In the genomic region with DNA sequence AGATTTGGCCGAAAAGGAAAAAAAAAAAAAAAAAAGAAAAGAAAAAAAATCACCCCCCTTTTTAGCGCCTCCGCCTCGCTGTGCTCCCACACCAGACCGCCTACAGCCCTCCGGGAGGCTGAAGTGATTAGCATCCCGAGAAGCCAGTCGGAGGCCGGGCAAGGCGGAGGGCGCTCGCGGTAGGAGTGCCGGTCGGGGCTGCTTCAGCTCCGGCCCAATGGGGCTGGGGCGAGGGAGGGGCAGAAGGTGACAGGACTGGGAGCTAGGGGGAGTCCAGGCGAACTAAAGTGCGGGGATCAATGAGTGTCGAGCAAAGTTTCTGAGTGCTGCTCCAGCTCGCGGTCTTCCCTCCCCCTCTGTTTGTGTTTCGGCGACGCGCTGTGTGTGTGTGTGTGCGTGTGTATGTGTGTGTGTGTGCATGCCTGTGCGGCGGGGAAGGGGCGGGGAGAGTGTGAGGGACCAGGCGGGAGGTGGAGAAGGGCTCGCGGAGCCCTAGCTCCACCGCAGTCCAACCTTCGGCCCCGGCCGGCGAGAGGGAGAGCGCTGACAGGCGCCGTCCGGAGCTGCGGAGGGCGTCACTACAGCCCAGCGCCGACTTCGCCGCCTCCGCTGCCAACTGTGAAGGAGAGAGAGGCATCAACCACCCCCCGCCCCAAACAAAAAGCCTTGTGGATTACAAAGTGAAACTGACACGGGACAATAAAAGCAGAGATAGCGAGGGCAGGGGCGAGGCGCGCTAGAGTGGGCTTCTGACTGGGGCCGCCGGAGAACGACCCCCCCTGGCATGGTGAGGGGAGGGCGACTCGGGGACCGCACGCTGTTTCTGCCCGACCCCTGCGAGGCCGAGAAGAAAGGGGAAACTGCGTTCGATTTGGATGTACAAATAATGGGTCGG, we compare ENCODE assay signal across 9 cellular contexts. TPM values are rescaled to one million over a fixed set of nuclear protein-coding genes. Genes with fewer than 3 reads are reported as not detected.
DNase-seq lines count a peak whose midpoint lies in the region; ATAC-seq and TF ChIP-seq lines count a peak whose summit lies in the region.
"Had no signal": no experiment of that assay in that cellular context is flagged by ENCODE, and none has a peak within 500 bp of the region (broad histone marks: within the 10 kb centered on the region; RNA-seq: fewer than 3 reads in every experiment).

A gene with protein sequence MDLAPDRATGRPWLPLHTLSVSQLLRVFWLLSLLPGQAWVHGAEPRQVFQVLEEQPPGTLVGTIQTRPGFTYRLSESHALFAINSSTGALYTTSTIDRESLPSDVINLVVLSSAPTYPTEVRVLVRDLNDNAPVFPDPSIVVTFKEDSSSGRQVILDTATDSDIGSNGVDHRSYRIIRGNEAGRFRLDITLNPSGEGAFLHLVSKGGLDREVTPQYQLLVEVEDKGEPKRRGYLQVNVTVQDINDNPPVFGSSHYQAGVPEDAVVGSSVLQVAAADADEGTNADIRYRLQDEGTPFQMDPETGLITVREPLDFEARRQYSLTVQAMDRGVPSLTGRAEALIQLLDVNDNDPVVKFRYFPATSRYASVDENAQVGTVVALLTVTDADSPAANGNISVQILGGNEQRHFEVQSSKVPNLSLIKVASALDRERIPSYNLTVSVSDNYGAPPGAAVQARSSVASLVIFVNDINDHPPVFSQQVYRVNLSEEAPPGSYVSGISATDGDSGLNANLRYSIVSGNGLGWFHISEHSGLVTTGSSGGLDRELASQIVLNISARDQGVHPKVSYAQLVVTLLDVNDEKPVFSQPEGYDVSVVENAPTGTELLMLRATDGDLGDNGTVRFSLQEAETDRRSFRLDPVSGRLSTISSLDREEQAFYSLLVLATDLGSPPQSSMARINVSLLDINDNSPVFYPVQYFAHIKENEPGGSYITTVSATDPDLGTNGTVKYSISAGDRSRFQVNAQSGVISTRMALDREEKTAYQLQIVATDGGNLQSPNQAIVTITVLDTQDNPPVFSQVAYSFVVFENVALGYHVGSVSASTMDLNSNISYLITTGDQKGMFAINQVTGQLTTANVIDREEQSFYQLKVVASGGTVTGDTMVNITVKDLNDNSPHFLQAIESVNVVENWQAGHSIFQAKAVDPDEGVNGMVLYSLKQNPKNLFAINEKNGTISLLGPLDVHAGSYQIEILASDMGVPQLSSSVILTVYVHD (N-terminal part only) (plus strand): TSS at position 280 of the 895 bp plus-strand sequence. CDS start 1,457 bp downstream, outside the sequence.

- CTCF ChIA-PET in activated CD8-positive, alpha-beta memory T cell treated with anti-CD3 and anti-CD28 coated beads, Interleukin-2, amount 10 ng/mL, durations not matched to agents 7 days and 5 days (lab: Charles Lee), result interaction anchor here (0.7 kb wide), 1 partner anchor 765 kb away, joined by 3 read pairs; no protein-coding TSS in a partner anchor

- no peaks in the 10 kb centered on the region for H3K9me3 Mint-ChIP-seq in activated CD8-positive, alpha-beta memory T cell treated with anti-CD3 and anti-CD28 coated beads, Interleukin-2, amount 10 ng/mL, durations not matched to agents 7 days and 5 days (ENCODE audit: low read depth)
- H3K9me3 Mint-ChIP-seq in mesothelial cell of epicardium, result peaks cover 6% of the 10 kb centered on the region
- no peaks in the 10 kb centered on the region for H3K9me3 Mint-ChIP-seq in stimulated activated naive CD8-positive, alpha-beta T cell treated with anti-CD3 and anti-CD28 coated beads, Interleukin-15, amount 100 ng/mL, for 72 hours

- no peaks in the 10 kb centered on the region for H4K20me1 ChIP-seq in BLaER1 treated with 17β-estradiol and CSF1 and Interleukin-3, amounts not matched to agents 10 nM and 100 nM

- H3K27me3 ChIP-seq in BLaER1 treated with 17β-estradiol and CSF1 and Interleukin-3, amounts not matched to agents 10 nM and 100 nM, result peaks cover 11 to 19% (median 17%) of the 10 kb centered on the region in 11 experiments

- peak within 1 kb of the TSS; percentile 39 to 70 (median 62); a peak in 21 of 22 replicates for H3K27ac ChIP-seq in BLaER1 treated with 17β-estradiol and CSF1 and Interleukin-3, amounts not matched to agents 10 nM and 100 nM

- H3K36me3 Mint-ChIP-seq in activated CD8-positive, alpha-beta memory T cell treated with anti-CD3 and anti-CD28 coated beads, Interleukin-2, amount 10 ng/mL, durations not matched to agents 7 days and 5 days, result no peaks in the 10 kb centered on the region
- H3K36me3 Mint-ChIP-seq in mesothelial cell of epicardium, result peaks cover 18% of the 10 kb centered on the region

- H3K4me3 Mint-ChIP-seq in activated CD8-positive, alpha-beta memory T cell treated with anti-CD3 and anti-CD28 coated beads, Interleukin-2, amount 10 ng/mL, durations not matched to agents 7 days and 5 days, result peak within 1 kb of the TSS; percentile 78
- H3K4me3 Mint-ChIP-seq in mesothelial cell of epicardium, result peak within 1 kb of the TSS; percentile 88
- H3K4me3 Mint-ChIP-seq in stimulated activated naive CD8-positive, alpha-beta T cell treated with anti-CD3 and anti-CD28 coated beads, Interleukin-15, amount 100 ng/mL, for 72 hours, result peak within 1 kb of the TSS; percentile 85 to 89

- peak within 1 kb of the TSS; percentile 79 to 95 (median 87) for H3K4me2 ChIP-seq in BLaER1 treated with 17β-estradiol and CSF1 and Interleukin-3, amounts not matched to agents 10 nM and 100 nM

- no peaks in the 10 kb centered on the region for H3K36me3 ChIP-seq in BLaER1 treated with 17β-estradiol and CSF1 and Interleukin-3, amounts not matched to agents 10 nM and 100 nM

- no peak for TF ChIP-seq CTCF in mesothelial cell of epicardium (IDR thresholded peaks at IDR 0.05; ENCODE audit: unreplicated experiment)

- peak; percentile 64 for ATAC-seq in HG03196 (IDR thresholded peaks at IDR 0.05; ENCODE audit: unreplicated experiment)
- peak; percentile 73 for ATAC-seq in activated CD8-positive, alpha-beta memory T cell treated with anti-CD3 and anti-CD28 coated beads, Interleukin-2, amount 10 ng/mL, durations not matched to agents 7 days and 5 days
- peak; percentile 75 for ATAC-seq in stimulated activated naive CD8-positive, alpha-beta T cell treated with anti-CD3 and anti-CD28 coated beads, Interleukin-15, amount 100 ng/mL, for 72 hours

- TF ChIP-seq POLR2A in erythroblast (IDR thresholded peaks at IDR 0.05; ENCODE audit: low read length), result no peak

- peak within 1 kb of the TSS; percentile 38 for H3K27ac Mint-ChIP-seq in activated CD8-positive, alpha-beta memory T cell treated with anti-CD3 and anti-CD28 coated beads, Interleukin-2, amount 10 ng/mL, durations not matched to agents 7 days and 5 days
- H3K27ac Mint-ChIP-seq in mesothelial cell of epicardium, result peak within 1 kb of the TSS; percentile 91
- H3K27ac Mint-ChIP-seq in stimulated activated naive CD8-positive, alpha-beta T cell treated with anti-CD3 and anti-CD28 coated beads, Interleukin-15, amount 100 ng/mL, for 72 hours, result peak within 1 kb of the TSS in 1 of 2 donors; percentile 24

- peaks cover 0 to 20% (median 14%) of the 10 kb centered on the region in 11 experiments; a peak in 19 of 22 replicates for H3K9me3 ChIP-seq in BLaER1 treated with 17β-estradiol and CSF1 and Interleukin-3, amounts not matched to agents 10 nM and 100 nM (replicated peaks in 1 of 11)

- peaks cover 19% of the 10 kb centered on the region for H3K4me1 Mint-ChIP-seq in activated CD8-positive, alpha-beta memory T cell treated with anti-CD3 and anti-CD28 coated beads, Interleukin-2, amount 10 ng/mL, durations not matched to agents 7 days and 5 days
- H3K4me1 Mint-ChIP-seq in mesothelial cell of epicardium, result peaks cover 42% of the 10 kb centered on the region
- H3K4me1 Mint-ChIP-seq in stimulated activated naive CD8-positive, alpha-beta T cell treated with anti-CD3 and anti-CD28 coated beads, Interleukin-15, amount 100 ng/mL, for 72 hours, result peaks cover 37% of the 10 kb centered on the region

- peak within 1 kb of the TSS; percentile 76 to 95 (median 86) for H3K4me3 ChIP-seq in BLaER1 treated with 17β-estradiol and CSF1 and Interleukin-3, amounts not matched to agents 10 nM and 100 nM

- H3K4me1 ChIP-seq in BLaER1 treated with 17β-estradiol and CSF1 and Interleukin-3, amounts not matched to agents 10 nM and 100 nM, result peaks cover 8 to 17% (median 15%) of the 10 kb centered on the region in 10 experiments

- DNase-seq in GM19238 (ENCODE audit: insufficient read length, low spot score) (peak; percentile 41), NCI-H446 (lab: John Stamatoyannopoulos, UW) (peak; percentile 76 to 91), erythroblast (lab: John Stamatoyannopoulos, UW) (peak; percentile 66 to 72), mesothelial cell of epicardium (ENCODE audit: low spot score in 2 of 2, unreplicated experiment in 2 of 2) (peak; percentile 85 to 90)
- peak; percentile 55 for DNase-seq in activated CD8-positive, alpha-beta memory T cell treated with anti-CD3 and anti-CD28 coated beads, Interleukin-2, amount 10 ng/mL, durations not matched to agents 7 days and 5 days
- peak; percentile 32 to 38 for DNase-seq in stimulated activated naive CD8-positive, alpha-beta T cell treated with anti-CD3 and anti-CD28 coated beads, Interleukin-15, amount 100 ng/mL, for 72 hours

- H3K27me3 Mint-ChIP-seq in activated CD8-positive, alpha-beta memory T cell treated with anti-CD3 and anti-CD28 coated beads, Interleukin-2, amount 10 ng/mL, durations not matched to agents 7 days and 5 days, result peaks cover 56% of the 10 kb centered on the region
- H3K27me3 Mint-ChIP-seq in mesothelial cell of epicardium (ENCODE audit: low read depth), result peaks cover 26% of the 10 kb centered on the region
- H3K27me3 Mint-ChIP-seq in stimulated activated naive CD8-positive, alpha-beta T cell treated with anti-CD3 and anti-CD28 coated beads, Interleukin-15, amount 100 ng/mL, for 72 hours, result peaks cover 79% of the 10 kb centered on the region

- H3K9ac ChIP-seq in BLaER1 treated with 17β-estradiol and CSF1 and Interleukin-3, amounts not matched to agents 10 nM and 100 nM, result peak within 1 kb of the TSS; percentile 73 to 83 (median 79)

RNA-seq across cellular contexts. Expression of the gene that starts here (rescaled TPM):
- not detected for total RNA-seq in activated CD8-positive, alpha-beta memory T cell treated with anti-CD3 and anti-CD28 coated beads, Interleukin-2, amount 10 ng/mL, durations not matched to agents 7 days and 5 days
- 58.5 to 61.1 TPM (median 60.2 TPM) in 3 replicates for total RNA-seq in mesothelial cell of epicardium
- total RNA-seq: T-helper 2 cell treated with Interferon-gamma antibody and Interleukin-4, amounts not matched to agents 100 ng/mL and 5 ng/mL, for 36 hours had no signal

Comparison
In these comparisons a context has a peak if more than half of its experiments do, and no peak if none do; other contexts are left out.
1. Peak in every context shown above with its lines: DNase-seq, ATAC-seq, H3K4me3 ChIP-seq and H3K27ac ChIP-seq.
2. RNA of the gene that starts here (total RNA-seq): 58.5 to 61.1 TPM in mesothelial cell of epicardium; not detected in activated CD8-positive, alpha-beta memory T cell treated with anti-CD3 and anti-CD28 coated beads, Interleukin-2, amount 10 ng/mL, durations not matched to agents 7 days and 5 days; every median in the first group is over 10 times any median in the second.
3. Peak in DNase-seq and ATAC-seq in activated CD8-positive, alpha-beta memory T cell treated with anti-CD3 and anti-CD28 coated beads, Interleukin-2, amount 10 ng/mL, durations not matched to agents 7 days and 5 days; RNA of the gene not detected or under 1 TPM.
4. DNase-seq: peak in every context shown above with its lines; median percentile 88 in mesothelial cell of epicardium; 84 in NCI-H446; 69 in erythroblast; 55 in activated CD8-positive, alpha-beta memory T cell treated with anti-CD3 and anti-CD28 coated beads, Interleukin-2, amount 10 ng/mL, durations not matched to agents 7 days and 5 days; 41 in GM19238; 35 in stimulated activated naive CD8-positive, alpha-beta T cell treated with anti-CD3 and anti-CD28 coated beads, Interleukin-15, amount 100 ng/mL, for 72 hours.